In genomic region chr21:14531927-14532326, GRCh38 we compare ENCODE assay signal across 11 cellular contexts. TPM values are rescaled to one million over a fixed set of nuclear protein-coding genes. Genes with fewer than 3 reads are reported as not detected.
A peak's percentile ranks its signal among the peaks of the same experiment; 100 is the strongest.
DNase-seq lines count a peak whose midpoint lies in the region; ATAC-seq and TF ChIP-seq lines count a peak whose summit lies in the region.
"Had no signal": no experiment of that assay in that cellular context is flagged by ENCODE, and none has a peak within 500 bp of the region (broad histone marks: within the 10 kb centered on the region; RNA-seq: fewer than 3 reads in every experiment).

No MANE protein-coding gene starts in this region.

- no peaks in the 10 kb centered on the region for H3K9me3 ChIP-seq in CD4-positive, alpha-beta T cell (ENCODE audit: control insufficient read depth, low read length)
- no peaks in the 10 kb centered on the region for H3K9me3 ChIP-seq in DND-41 (ENCODE audit: insufficient read depth, low read length, severe bottlenecking)
- H3K9me3 ChIP-seq in mesenchymal stem cell (ENCODE audit: control insufficient read depth, low read length), result no peaks in the 10 kb centered on the region
- H3K9me3 ChIP-seq: SJCRH30, upper lobe of right lung had no signal

- H3K4me2 ChIP-seq in DND-41 (ENCODE audit: insufficient read depth, low read length) (no peak overlapping the region), mesenchymal stem cell (ENCODE audit: low read length, poor library complexity, severe bottlenecking) (no peak overlapping the region)

- no peak overlapping the region for H2BK12ac ChIP-seq in mesenchymal stem cell (ENCODE audit: low read length in 2 of 2)

- H3K4me1 ChIP-seq in DND-41 (ENCODE audit: insufficient read depth, low read length) (peaks cover 79% of the 10 kb centered on the region), mesenchymal stem cell (ENCODE audit: control insufficient read depth, insufficient read depth, low read depth, low read length) (no peaks in the 10 kb centered on the region)
- H3K4me1 ChIP-seq: SJCRH30, upper lobe of right lung had no signal

- H2BK15ac ChIP-seq in mesenchymal stem cell (ENCODE audit: low read depth, poor library complexity, severe bottlenecking), result no peak overlapping the region

- peaks cover 67% of the 10 kb centered on the region for H3K4me1 Mint-ChIP-seq in CD4-positive, alpha-beta T cell (ENCODE audit: low read depth)
- H3K4me1 Mint-ChIP-seq in activated B cell treated with CpG ODN at 0.5 μM for 24 hours, result peaks cover 79% of the 10 kb centered on the region

- H3K27ac ChIP-seq in CD4-positive, alpha-beta T cell (ENCODE audit: low read depth, low read length), result no peak overlapping the region
- H3K27ac ChIP-seq in DND-41 (ENCODE audit: low read length), result peak overlapping the region; percentile 41
- H3K27ac ChIP-seq in mesenchymal stem cell (ENCODE audit: low read length, poor library complexity, severe bottlenecking), result no peak overlapping the region
- H3K27ac ChIP-seq: esophagus muscularis mucosa, SJCRH30, upper lobe of right lung had no signal

- no peak overlapping the region for H3K4ac ChIP-seq in mesenchymal stem cell (ENCODE audit: low read depth in 1 of 2, low read length in 2 of 2)

- H4K8ac ChIP-seq in mesenchymal stem cell (ENCODE audit: low read length), result no peak overlapping the region

- H2AFZ ChIP-seq in DND-41 (ENCODE audit: low read depth, low read length) (no peak overlapping the region), mesenchymal stem cell (ENCODE audit: low read depth, low read length) (no peak overlapping the region)

- H3K14ac ChIP-seq in mesenchymal stem cell (ENCODE audit: low read length in 2 of 2), result no peak overlapping the region

- H3K27ac Mint-ChIP-seq in CD4-positive, alpha-beta T cell, result peak overlapping the region; percentile 61
- peak overlapping the region; percentile 86 for H3K27ac Mint-ChIP-seq in activated B cell treated with CpG ODN at 0.5 μM for 24 hours
- H3K27ac Mint-ChIP-seq: CD8-positive, alpha-beta T cell had no signal

- H3K36me3 ChIP-seq in DND-41 (ENCODE audit: insufficient read depth, low read length), result peaks cover 8% of the 10 kb centered on the region; the same call in 1 of the 2 replicates
- H3K36me3 ChIP-seq in mesenchymal stem cell (ENCODE audit: control insufficient read depth in 1 of 2, insufficient read depth in 2 of 2, low read depth in 1 of 2, low read length in 2 of 2), result no peaks in the 10 kb centered on the region
- H3K36me3 ChIP-seq: esophagus muscularis mucosa, SJCRH30, upper lobe of right lung had no signal

- peaks cover 99% of the 10 kb centered on the region for H3K79me2 ChIP-seq in DND-41 (ENCODE audit: insufficient read depth, low read length)

- no peaks in the 10 kb centered on the region for H3K27me3 Mint-ChIP-seq in CD4-positive, alpha-beta T cell
- H3K27me3 Mint-ChIP-seq in activated B cell treated with CpG ODN at 0.5 μM for 24 hours, result no peaks in the 10 kb centered on the region

- H2BK5ac ChIP-seq in mesenchymal stem cell (ENCODE audit: low read depth, low read length, poor library complexity, severe bottlenecking), result no peak overlapping the region

- peaks cover 4% of the 10 kb centered on the region for H3K9me3 Mint-ChIP-seq in CD4-positive, alpha-beta T cell
- H3K9me3 Mint-ChIP-seq in activated B cell treated with CpG ODN at 0.5 μM for 24 hours, result peaks cover 5% of the 10 kb centered on the region

- TF ChIP-seq CTCF in CD4-positive, alpha-beta T cell (IDR thresholded peaks at IDR 0.05), result no peak
- TF ChIP-seq CTCF in DND-41 (IDR thresholded peaks at IDR 0.05; ENCODE audit: borderline replicate concordance, extremely low read depth, low read length, poor library complexity, severe bottlenecking) (no peak), activated B cell treated with CpG ODN at 0.5 μM for 24 hours (IDR thresholded peaks at IDR 0.05) (no peak)

- POLR2A ChIA-PET in CD4-positive, alpha-beta T cell (lab: Charles Lee), result interaction anchor here (0.8 to 1.4 kb wide), 2 partner anchors 70 to 149 kb away, joined by 3 read pairs; partner anchors contain the start of gene HSPA13
- POLR2A ChIA-PET in activated B cell treated with CpG ODN at 0.5 μM for 24 hours (lab: Charles Lee), result interaction anchor here (0.8 to 1.2 kb wide), 5 partner anchors 9 to 533 kb away, joined by 3 to 4 read pairs (median 3); partner anchors contain the start of gene NRIP1

- intact Hi-C loops in CD4-positive, alpha-beta T cell (cut with DNase I, micrococcal nuclease), result no loop called here
- intact Hi-C loops in activated B cell treated with CpG ODN at 0.5 μM for 24 hours (cut with micrococcal nuclease), result loop anchor here (5.0 kb wide), 3 partner anchors 85 to 1200 kb away; no protein-coding TSS in a partner anchor

- H3K36me3 Mint-ChIP-seq in CD4-positive, alpha-beta T cell (ENCODE audit: low read depth), result peaks cover 36% of the 10 kb centered on the region
- peaks cover 47% of the 10 kb centered on the region for H3K36me3 Mint-ChIP-seq in activated B cell treated with CpG ODN at 0.5 μM for 24 hours (ENCODE audit: low read depth)

- H3K23ac ChIP-seq in mesenchymal stem cell (ENCODE audit: low read length in 2 of 2), result no peak overlapping the region

- 23% methylated on average over 3 of the region's 3 CpGs for WGBS in mesenchymal stem cell

- H3K4me3 ChIP-seq in DND-41 (ENCODE audit: low read depth in 1 of 2, low read length in 2 of 2) (no peak overlapping the region), mesenchymal stem cell (ENCODE audit: insufficient read depth in 1 of 2, low read depth in 1 of 2, low read length in 2 of 2) (no peak overlapping the region)
- H3K4me3 ChIP-seq: esophagus muscularis mucosa, SJCRH30, upper lobe of right lung had no signal

- H2BK120ac ChIP-seq in mesenchymal stem cell (ENCODE audit: low read depth, low read length), result no peak overlapping the region

- H3K27me3 ChIP-seq in CD4-positive, alpha-beta T cell (ENCODE audit: control insufficient read depth, insufficient read depth, low read length), result no peaks in the 10 kb centered on the region
- H3K27me3 ChIP-seq in DND-41 (ENCODE audit: insufficient read depth, low read length, poor library complexity), result no peaks in the 10 kb centered on the region
- H3K27me3 ChIP-seq in mesenchymal stem cell (ENCODE audit: control insufficient read depth in 1 of 2, insufficient read depth in 1 of 2, low read length in 2 of 2), result no peaks in the 10 kb centered on the region
- H3K27me3 ChIP-seq: esophagus muscularis mucosa, SJCRH30, upper lobe of right lung had no signal

- no peak for ATAC-seq in CD4-positive, alpha-beta T cell (ENCODE audit: poor library complexity)
- ATAC-seq in DND-41 (ENCODE audit: insufficient read depth, low read depth) (no peak), activated B cell treated with CpG ODN at 0.5 μM for 24 hours (ENCODE audit: low read depth) (no peak), HG03097 (IDR thresholded peaks at IDR 0.05; ENCODE audit: low FRiP score, unreplicated experiment) (no peak), GM19395 (IDR thresholded peaks at IDR 0.05; ENCODE audit: unreplicated experiment) (no peak)
- ATAC-seq: CD8-positive, alpha-beta T cell; upper lobe of right lung had no signal

- DNase-seq in CD4-positive, alpha-beta T cell, result no peak
- DNase-seq in DND-41, result no peak
- DNase-seq in activated B cell treated with CpG ODN at 0.5 μM for 24 hours, result no peak
- peak; percentile 30 for DNase-seq in mesenchymal stem cell
- DNase-seq in HuH-7.5 (ENCODE audit: low spot score), result no peak
- DNase-seq: CD8-positive, alpha-beta T cell; SJCRH30; upper lobe of right lung had no signal

- no peak overlapping the region for H2AK5ac ChIP-seq in mesenchymal stem cell (ENCODE audit: low read length, severe bottlenecking)

- peaks cover 3% of the 10 kb centered on the region; the same call in 1 of the 2 replicates for H4K20me1 ChIP-seq in DND-41 (ENCODE audit: insufficient read depth, low read length)

- no peak overlapping the region for H3K18ac ChIP-seq in mesenchymal stem cell (ENCODE audit: low read depth in 1 of 2, low read length in 2 of 2)

- H3K4me3 Mint-ChIP-seq in CD4-positive, alpha-beta T cell, result no peak overlapping the region
- peak overlapping the region; percentile 35 for H3K4me3 Mint-ChIP-seq in activated B cell treated with CpG ODN at 0.5 μM for 24 hours
- H3K4me3 Mint-ChIP-seq: CD8-positive, alpha-beta T cell had no signal

- CTCF ChIA-PET in CD4-positive, alpha-beta T cell (lab: Charles Lee), result interaction anchor here (0.9 to 1.6 kb wide), 2 partner anchors 11 to 206 kb away, joined by 3 to 5 read pairs; no protein-coding TSS in a partner anchor
- CTCF ChIA-PET in activated B cell treated with CpG ODN at 0.5 μM for 24 hours (lab: Charles Lee), result interaction anchor here (0.6 to 4.6 kb wide), 3 partner anchors 9 to 205 kb away, joined by 3 to 16 read pairs (median 4); no protein-coding TSS in a partner anchor

- H4K91ac ChIP-seq in mesenchymal stem cell (ENCODE audit: low read length), result no peak overlapping the region

- no peaks in the 10 kb centered on the region for H3K79me1 ChIP-seq in mesenchymal stem cell (replicated peaks; ENCODE audit: low read length, poor library complexity, severe bottlenecking)

- H3K9ac ChIP-seq in DND-41 (ENCODE audit: low read depth, low read length), result no peak overlapping the region
- no peak overlapping the region for H3K9ac ChIP-seq in mesenchymal stem cell (ENCODE audit: low read length)

RNA-seq across cellular contexts. Expression of gene SAMSN1, which starts 14.2 kb away (rescaled TPM):
- total RNA-seq in CD4-positive, alpha-beta T cell, result 10 to 100 TPM; 51.2 to 51.3 TPM
- total RNA-seq in activated B cell treated with CpG ODN at 0.5 μM for 24 hours, result 48.7 and 49.7 TPM in 2 replicates
- polyA plus RNA-seq in mesenchymal stem cell (2013, experiment 1 of 2), result 0.25 TPM
- 0.18 TPM for polyA plus RNA-seq in mesenchymal stem cell (2013, experiment 2 of 2)
